ENCODE assay signal across 25 cellular contexts in the genomic region with DNA sequence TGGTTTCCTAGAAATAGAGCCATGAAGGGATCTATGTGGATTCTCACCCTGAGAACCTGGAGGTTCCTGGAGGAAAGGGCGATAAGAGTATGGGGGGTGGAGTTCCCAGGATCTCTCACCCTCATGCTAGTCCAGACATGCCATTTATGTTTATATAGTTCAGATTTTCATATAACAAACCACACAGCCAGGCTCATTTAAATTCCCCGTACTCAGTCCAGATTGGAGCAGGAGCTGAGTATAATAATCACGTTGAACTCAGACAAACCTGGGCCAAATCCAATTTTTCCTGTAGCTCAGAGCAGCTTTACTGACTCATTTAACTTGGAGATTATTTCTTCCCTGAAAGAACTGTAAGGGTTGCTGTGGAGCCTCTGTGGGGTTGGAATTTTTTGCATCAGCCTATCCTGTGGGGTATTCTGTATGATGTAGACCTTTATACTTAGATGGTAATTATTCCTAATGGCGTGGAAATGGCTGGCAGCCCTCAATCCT.
"Had no signal": no experiment of that assay in that cellular context is flagged by ENCODE, and none has a peak within 500 bp of the region (broad histone marks: within the 10 kb centered on the region; RNA-seq: fewer than 3 reads in every experiment).

No MANE protein-coding gene starts in this region.

- H3K27ac Mint-ChIP-seq: nephron; stimulated activated naive CD8-positive, alpha-beta T cell treated with anti-CD3 and anti-CD28 coated beads, Interleukin-15, amount 100 ng/mL, for 72 hours had no signal

- H3K9me3 ChIP-seq: esophagus squamous epithelium, prostate gland, right atrium auricular region, suprapubic skin, transverse colon, upper lobe of right lung, uterus had no signal

- H3K27ac ChIP-seq: coronary artery, esophagus squamous epithelium, prostate gland, right atrium auricular region, suprapubic skin, transverse colon, upper lobe of right lung, uterus had no signal

- DNase-seq: dermis blood vessel endothelial cell; effector memory CD4-positive, alpha-beta T cell; esophagus squamous epithelium; head of caudate nucleus; kidney; mesenchymal stem cell; midbrain; naive thymus-derived CD4-positive, alpha-beta T cell; nucleus accumbens; stimulated activated CD4-positive, alpha-beta T cell treated with anti-CD3 and anti-CD28 coated beads, Interleukin-12 subunit alpha, Interleukin-12 subunit beta, amount 100 ng/mL, for 4 hours; stimulated activated CD4-positive, alpha-beta T cell treated with anti-CD3 and anti-CD28 coated beads, Interleukin-1b, Interleukin-23, amount 100 ng/mL, for 48 hours; stimulated activated CD4-positive, alpha-beta T cell treated with anti-CD3 and anti-CD28 coated beads, Interleukin-4, amount 100 ng/mL, for 1 hour; stimulated activated CD8-positive, alpha-beta memory T cell treated with anti-CD3 and anti-CD28 coated beads, Interleukin-4, amount 100 ng/mL, for 48 hours; stimulated activated naive CD4-positive, alpha-beta T cell; stimulated activated naive CD8-positive, alpha-beta T cell treated with anti-CD3 and anti-CD28 coated beads, Interleukin-15, amount 100 ng/mL, for 72 hours; transverse colon; upper lobe of right lung; uterus had no signal

- H3K9me3 Mint-ChIP-seq: naive thymus-derived CD4-positive, alpha-beta T cell; stimulated activated naive CD8-positive, alpha-beta T cell treated with anti-CD3 and anti-CD28 coated beads, Interleukin-15, amount 100 ng/mL, for 72 hours had no signal

- H3K4me3 ChIP-seq: coronary artery, esophagus squamous epithelium, lung, prostate gland, right atrium auricular region, smooth muscle cell, suprapubic skin, transverse colon, upper lobe of right lung, uterus had no signal

- H3K4me1 Mint-ChIP-seq: nephron had no signal

- H3K36me3 ChIP-seq: esophagus squamous epithelium, prostate gland, right atrium auricular region, suprapubic skin, transverse colon, upper lobe of right lung, uterus had no signal

- H3K36me3 Mint-ChIP-seq: naive thymus-derived CD4-positive, alpha-beta T cell had no signal

- H3K4me3 Mint-ChIP-seq: naive thymus-derived CD4-positive, alpha-beta T cell; nephron; stimulated activated naive CD8-positive, alpha-beta T cell treated with anti-CD3 and anti-CD28 coated beads, Interleukin-15, amount 100 ng/mL, for 72 hours had no signal

- H3K4me1 ChIP-seq: esophagus squamous epithelium, prostate gland, right atrium auricular region, suprapubic skin, transverse colon, upper lobe of right lung, uterus had no signal

- H3K27me3 ChIP-seq: right atrium auricular region, uterus had no signal

- H3K4me2 ChIP-seq: smooth muscle cell had no signal
